ENCODE assay signal across 8 cellular contexts in genomic region chr6:110358536-110359148, GRCh38. TPM values are rescaled to one million over a fixed set of nuclear protein-coding genes. Genes with fewer than 3 reads are reported as not detected.
A peak's percentile ranks its signal among the peaks of the same experiment; 100 is the strongest.
DNase-seq lines count a peak whose midpoint lies in the region; ATAC-seq and TF ChIP-seq lines count a peak whose summit lies in the region.

No MANE protein-coding gene starts in this region.

- H3K4me3 Mint-ChIP-seq in naive B cell: peak overlapping the region; percentile 17 to 83 (median 68)
- no peak overlapping the region for H3K4me3 Mint-ChIP-seq in stimulated activated effector memory CD8-positive, alpha-beta T cell treated with anti-CD3 and anti-CD28 coated beads, Interleukin-12 subunit alpha, Interleukin-12 subunit beta, amount 100 ng/mL, for 72 hours

- no peak for DNase-seq in left ventricle myocardium inferior
- DNase-seq in left cardiac atrium: no peak
- DNase-seq in naive B cell: no peak
- DNase-seq in uterus: no peak
- DNase-seq in pons (ENCODE audit: low spot score): no peak
- no peak for DNase-seq in stimulated activated effector memory CD8-positive, alpha-beta T cell treated with anti-CD3 and anti-CD28 coated beads, Interleukin-12 subunit alpha, Interleukin-12 subunit beta, amount 100 ng/mL, for 72 hours (ENCODE audit: low spot score in 2 of 2)

- intact Hi-C loops in left ventricle myocardium inferior (cut with micrococcal nuclease) (no loop called here), left cardiac atrium (cut with DNase I) (no loop called here), uterus (cut with DNase I; ENCODE audit: low total_unique reads) (no loop called here)

- peak overlapping the region; percentile 74 for H3K27ac ChIP-seq in left ventricle myocardium inferior (replicated peaks)
- H3K27ac ChIP-seq in duodenal mucosa (ENCODE audit: low read depth, low read length): no peak overlapping the region
- H3K27ac ChIP-seq in uterus: peak overlapping the region; percentile 97 to 98

- H3K4me1 ChIP-seq in left ventricle myocardium inferior (peaks cover 25% of the 10 kb centered on the region), duodenal mucosa (ENCODE audit: control insufficient read depth in 1 of 2, insufficient read depth in 2 of 2, low read length in 2 of 2) (peaks cover 9% of the 10 kb centered on the region in 2 donors), uterus (peaks cover 0 to 9% of the 10 kb centered on the region in 2 donors)

- H3K4me3 ChIP-seq in left ventricle myocardium inferior (peak overlapping the region; percentile 71), duodenal mucosa (ENCODE audit: low read depth in 1 of 2, low read length in 2 of 2) (peak overlapping the region; percentile 31 to 51), uterus (peak overlapping the region; percentile 45 to 55)

- H3K36me3 ChIP-seq in left ventricle myocardium inferior (no peaks in the 10 kb centered on the region), duodenal mucosa (ENCODE audit: control insufficient read depth in 1 of 2, insufficient read depth in 2 of 2, low read length in 2 of 2) (no peaks in the 10 kb centered on the region), uterus (no peaks in the 10 kb centered on the region)

- ATAC-seq in left cardiac atrium: no peak
- no peak for ATAC-seq in naive B cell (ENCODE audit: low read depth in 2 of 2)
- ATAC-seq in stimulated activated effector memory CD8-positive, alpha-beta T cell treated with anti-CD3 and anti-CD28 coated beads, Interleukin-12 subunit alpha, Interleukin-12 subunit beta, amount 100 ng/mL, for 72 hours: no peak
- ATAC-seq in HG03159 (IDR thresholded peaks at IDR 0.05; ENCODE audit: unreplicated experiment): no peak

- peaks cover 0 to 15% of the 10 kb centered on the region in 2 donors for H3K36me3 Mint-ChIP-seq in naive B cell
- no peaks in the 10 kb centered on the region for H3K36me3 Mint-ChIP-seq in stimulated activated effector memory CD8-positive, alpha-beta T cell treated with anti-CD3 and anti-CD28 coated beads, Interleukin-12 subunit alpha, Interleukin-12 subunit beta, amount 100 ng/mL, for 72 hours

- peaks cover 12 to 20% (median 15%) of the 10 kb centered on the region in 3 donors for H3K4me1 Mint-ChIP-seq in naive B cell
- H3K4me1 Mint-ChIP-seq in stimulated activated effector memory CD8-positive, alpha-beta T cell treated with anti-CD3 and anti-CD28 coated beads, Interleukin-12 subunit alpha, Interleukin-12 subunit beta, amount 100 ng/mL, for 72 hours: peaks cover 14% of the 10 kb centered on the region

- TF ChIP-seq CTCF in left ventricle myocardium inferior (IDR thresholded peaks at IDR 0.05; ENCODE audit: borderline replicate concordance) (no peak), uterus (IDR thresholded peaks at IDR 0.05) (no peak)

- H3K27me3 Mint-ChIP-seq in naive B cell: peaks cover 48 to 61% (median 56%) of the 10 kb centered on the region in 3 donors

- H3K27me3 ChIP-seq in left ventricle myocardium inferior (ENCODE audit: low read depth) (peaks cover 59% of the 10 kb centered on the region), duodenal mucosa (ENCODE audit: control insufficient read depth in 1 of 2, insufficient read depth in 2 of 2, low read length in 2 of 2) (peaks cover 3 to 17% of the 10 kb centered on the region in 2 donors), uterus (no peaks in the 10 kb centered on the region)

- no peaks in the 10 kb centered on the region for H3K9me3 ChIP-seq in left ventricle myocardium inferior (replicated peaks)
- no peaks in the 10 kb centered on the region for H3K9me3 ChIP-seq in duodenal mucosa (ENCODE audit: control insufficient read depth in 1 of 2, low read length in 2 of 2)
- H3K9me3 ChIP-seq in uterus: no peaks in the 10 kb centered on the region

- no peak overlapping the region for H3K27ac Mint-ChIP-seq in naive B cell
- H3K27ac Mint-ChIP-seq in stimulated activated effector memory CD8-positive, alpha-beta T cell treated with anti-CD3 and anti-CD28 coated beads, Interleukin-12 subunit alpha, Interleukin-12 subunit beta, amount 100 ng/mL, for 72 hours: no peak overlapping the region

- no peak for TF ChIP-seq POLR2A in uterus (IDR thresholded peaks at IDR 0.05)

- H3K9ac ChIP-seq in duodenal mucosa (ENCODE audit: low read depth in 1 of 2, low read length in 2 of 2): peak overlapping the region in 1 of 2 donors; percentile 22

- H3K9me3 Mint-ChIP-seq in naive B cell: peaks cover 0 to 6% (median 1%) of the 10 kb centered on the region in 7 donors
- no peaks in the 10 kb centered on the region for H3K9me3 Mint-ChIP-seq in stimulated activated effector memory CD8-positive, alpha-beta T cell treated with anti-CD3 and anti-CD28 coated beads, Interleukin-12 subunit alpha, Interleukin-12 subunit beta, amount 100 ng/mL, for 72 hours

RNA-seq across cellular contexts. Expression of gene METTL24, which starts 0.5 kb away (rescaled TPM):
- total RNA-seq in left ventricle myocardium inferior (1.2 TPM), left cardiac atrium (1 to 10 TPM; 1.7 to 2.1 TPM), uterus (10 to 100 TPM in 3 of 4 donors, not detected in 1; 18.0 to 47.2 (median 30.7) TPM)
- under 1 TPM in 1 of 6 donors, not detected in 5; 0.28 TPM for polyA plus RNA-seq in naive B cell (ENCODE audit: low read depth in 6 of 6)

RNA-seq across cellular contexts. Expression of gene DDO, which starts 56.7 kb away (rescaled TPM):
- total RNA-seq in left ventricle myocardium inferior: 37.6 TPM
- total RNA-seq in left cardiac atrium: 10 to 100 TPM in 1 of 2 donors, 1 to 10 TPM in 1; 7.9 to 12.9 TPM
- polyA plus RNA-seq in naive B cell (ENCODE audit: low read depth in 6 of 6): not detected
- total RNA-seq in uterus: 1 to 10 TPM in 1 of 4 donors, under 1 TPM in 2, not detected in 1; 0.88 to 3.3 (median 0.97) TPM
